15 cellular contexts compared by ENCODE assay signal in genomic region chr4:170691168-170691567, GRCh38.
DNase-seq lines count a peak whose midpoint lies in the region; ATAC-seq and TF ChIP-seq lines count a peak whose summit lies in the region.
"Had no signal": no experiment of that assay in that cellular context is flagged by ENCODE, and none has a peak within 500 bp of the region (broad histone marks: within the 10 kb centered on the region; RNA-seq: fewer than 3 reads in every experiment).

No MANE protein-coding gene starts in this region.

- DNase-seq in astrocyte of the hippocampus (ENCODE audit: low read depth, low spot score) (peak; percentile 7), fibroblast of pulmonary artery (ENCODE audit: low read depth) (peak; percentile 5), pons (ENCODE audit: low spot score) (no peak), NCI-H128 (lab: John Stamatoyannopoulos, UW; ENCODE audit: unreplicated experiment) (no peak), NCI-H1694 treated with DMSO at 0.1 percent for 48 hours (lab: John Stamatoyannopoulos, UW) (no peak), SHP77 treated with DMSO at 0.1 percent for 48 hours (lab: John Stamatoyannopoulos, UW) (no peak)
- DNase-seq: ACHN; CD4-positive, alpha-beta memory T cell; DMS153; DMS79; GF-D8; H9 had no signal

- peak; percentile 53 for ATAC-seq in SK-N-SH treated with all-trans-retinoic acid at 6 μM for 48 hours
- ATAC-seq: HepG2 had no signal

- no peak overlapping the region for H3K4me3 ChIP-seq in fibroblast of pulmonary artery (replicated peaks; ENCODE audit: low read depth, low read length)
- H3K4me3 ChIP-seq: BLaER1 had no signal

- TF ChIP-seq CTCF in fibroblast of pulmonary artery (IDR thresholded peaks at IDR 0.05; ENCODE audit: low read length, missing control alignments) = no peak

TF ChIP-seq in SK-N-SH treated with all-trans-retinoic acid at 6 μM for 48 hours, 23 proteins besides CTCF, POLR2A, EP300 and RAD21:
- TF ChIP-seq ZC3H10 (CRISPR knock-in tag; IDR thresholded peaks at IDR 0.05) = no peak
- TF ChIP-seq SNAI2 (CRISPR knock-in tag; IDR thresholded peaks at IDR 0.05) = no peak
- no peak for TF ChIP-seq PPARA (CRISPR knock-in tag; IDR thresholded peaks at IDR 0.05; ENCODE audit: borderline replicate concordance)
- TF ChIP-seq, protein P1, sequence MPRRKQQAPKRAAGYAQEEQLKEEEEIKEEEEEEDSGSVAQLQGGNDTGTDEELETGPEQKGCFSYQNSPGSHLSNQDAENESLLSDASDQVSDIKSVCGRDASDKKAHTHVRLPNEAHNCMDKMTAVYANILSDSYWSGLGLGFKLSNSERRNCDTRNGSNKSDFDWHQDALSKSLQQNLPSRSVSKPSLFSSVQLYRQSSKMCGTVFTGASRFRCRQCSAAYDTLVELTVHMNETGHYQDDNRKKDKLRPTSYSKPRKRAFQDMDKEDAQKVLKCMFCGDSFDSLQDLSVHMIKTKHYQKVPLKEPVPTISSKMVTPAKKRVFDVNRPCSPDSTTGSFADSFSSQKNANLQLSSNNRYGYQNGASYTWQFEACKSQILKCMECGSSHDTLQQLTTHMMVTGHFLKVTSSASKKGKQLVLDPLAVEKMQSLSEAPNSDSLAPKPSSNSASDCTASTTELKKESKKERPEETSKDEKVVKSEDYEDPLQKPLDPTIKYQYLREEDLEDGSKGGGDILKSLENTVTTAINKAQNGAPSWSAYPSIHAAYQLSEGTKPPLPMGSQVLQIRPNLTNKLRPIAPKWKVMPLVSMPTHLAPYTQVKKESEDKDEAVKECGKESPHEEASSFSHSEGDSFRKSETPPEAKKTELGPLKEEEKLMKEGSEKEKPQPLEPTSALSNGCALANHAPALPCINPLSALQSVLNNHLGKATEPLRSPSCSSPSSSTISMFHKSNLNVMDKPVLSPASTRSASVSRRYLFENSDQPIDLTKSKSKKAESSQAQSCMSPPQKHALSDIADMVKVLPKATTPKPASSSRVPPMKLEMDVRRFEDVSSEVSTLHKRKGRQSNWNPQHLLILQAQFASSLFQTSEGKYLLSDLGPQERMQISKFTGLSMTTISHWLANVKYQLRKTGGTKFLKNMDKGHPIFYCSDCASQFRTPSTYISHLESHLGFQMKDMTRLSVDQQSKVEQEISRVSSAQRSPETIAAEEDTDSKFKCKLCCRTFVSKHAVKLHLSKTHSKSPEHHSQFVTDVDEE (CRISPR knock-in tag; IDR thresholded peaks at IDR 0.05) = no peak
- no peak for TF ChIP-seq TCF4 (CRISPR knock-in tag; IDR thresholded peaks at IDR 0.05; ENCODE audit: borderline replicate concordance)
- TF ChIP-seq, protein P2, sequence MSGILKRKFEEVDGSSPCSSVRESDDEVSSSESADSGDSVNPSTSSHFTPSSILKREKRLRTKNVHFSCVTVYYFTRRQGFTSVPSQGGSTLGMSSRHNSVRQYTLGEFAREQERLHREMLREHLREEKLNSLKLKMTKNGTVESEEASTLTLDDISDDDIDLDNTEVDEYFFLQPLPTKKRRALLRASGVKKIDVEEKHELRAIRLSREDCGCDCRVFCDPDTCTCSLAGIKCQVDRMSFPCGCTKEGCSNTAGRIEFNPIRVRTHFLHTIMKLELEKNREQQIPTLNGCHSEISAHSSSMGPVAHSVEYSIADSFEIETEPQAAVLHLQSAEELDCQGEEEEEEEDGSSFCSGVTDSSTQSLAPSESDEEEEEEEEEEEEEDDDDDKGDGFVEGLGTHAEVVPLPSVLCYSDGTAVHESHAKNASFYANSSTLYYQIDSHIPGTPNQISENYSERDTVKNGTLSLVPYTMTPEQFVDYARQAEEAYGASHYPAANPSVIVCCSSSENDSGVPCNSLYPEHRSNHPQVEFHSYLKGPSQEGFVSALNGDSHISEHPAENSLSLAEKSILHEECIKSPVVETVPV (CRISPR knock-in tag; IDR thresholded peaks at IDR 0.05) = no peak
- no peak for TF ChIP-seq ZFP30 (CRISPR knock-in tag; IDR thresholded peaks at IDR 0.05)
- TF ChIP-seq, protein P3, sequence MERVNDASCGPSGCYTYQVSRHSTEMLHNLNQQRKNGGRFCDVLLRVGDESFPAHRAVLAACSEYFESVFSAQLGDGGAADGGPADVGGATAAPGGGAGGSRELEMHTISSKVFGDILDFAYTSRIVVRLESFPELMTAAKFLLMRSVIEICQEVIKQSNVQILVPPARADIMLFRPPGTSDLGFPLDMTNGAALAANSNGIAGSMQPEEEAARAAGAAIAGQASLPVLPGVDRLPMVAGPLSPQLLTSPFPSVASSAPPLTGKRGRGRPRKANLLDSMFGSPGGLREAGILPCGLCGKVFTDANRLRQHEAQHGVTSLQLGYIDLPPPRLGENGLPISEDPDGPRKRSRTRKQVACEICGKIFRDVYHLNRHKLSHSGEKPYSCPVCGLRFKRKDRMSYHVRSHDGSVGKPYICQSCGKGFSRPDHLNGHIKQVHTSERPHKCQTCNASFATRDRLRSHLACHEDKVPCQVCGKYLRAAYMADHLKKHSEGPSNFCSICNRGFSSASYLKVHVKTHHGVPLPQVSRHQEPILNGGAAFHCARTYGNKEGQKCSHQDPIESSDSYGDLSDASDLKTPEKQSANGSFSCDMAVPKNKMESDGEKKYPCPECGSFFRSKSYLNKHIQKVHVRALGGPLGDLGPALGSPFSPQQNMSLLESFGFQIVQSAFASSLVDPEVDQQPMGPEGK (CRISPR knock-in tag; IDR thresholded peaks at IDR 0.05; ENCODE audit: borderline replicate concordance) = no peak
- TF ChIP-seq BACH2 (CRISPR knock-in tag; IDR thresholded peaks at IDR 0.05; ENCODE audit: borderline replicate concordance) = no peak
- TF ChIP-seq ZNF8 (CRISPR knock-in tag; IDR thresholded peaks at IDR 0.05) = no peak
- TF ChIP-seq, protein P4, sequence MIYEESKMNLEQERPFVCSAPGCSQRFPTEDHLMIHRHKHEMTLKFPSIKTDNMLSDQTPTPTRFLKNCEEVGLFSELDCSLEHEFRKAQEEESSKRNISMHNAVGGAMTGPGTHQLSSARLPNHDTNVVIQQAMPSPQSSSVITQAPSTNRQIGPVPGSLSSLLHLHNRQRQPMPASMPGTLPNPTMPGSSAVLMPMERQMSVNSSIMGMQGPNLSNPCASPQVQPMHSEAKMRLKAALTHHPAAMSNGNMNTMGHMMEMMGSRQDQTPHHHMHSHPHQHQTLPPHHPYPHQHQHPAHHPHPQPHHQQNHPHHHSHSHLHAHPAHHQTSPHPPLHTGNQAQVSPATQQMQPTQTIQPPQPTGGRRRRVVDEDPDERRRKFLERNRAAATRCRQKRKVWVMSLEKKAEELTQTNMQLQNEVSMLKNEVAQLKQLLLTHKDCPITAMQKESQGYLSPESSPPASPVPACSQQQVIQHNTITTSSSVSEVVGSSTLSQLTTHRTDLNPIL (CRISPR knock-in tag; IDR thresholded peaks at IDR 0.05; ENCODE audit: low read depth) = no peak
- TF ChIP-seq RARB (CRISPR knock-in tag; IDR thresholded peaks at IDR 0.05) = no peak
- no peak for TF ChIP-seq ESRRG (CRISPR knock-in tag; IDR thresholded peaks at IDR 0.05)
- TF ChIP-seq ZNF70 (CRISPR knock-in tag; IDR thresholded peaks at IDR 0.05) = no peak
- no peak for TF ChIP-seq GLIS3 (CRISPR knock-in tag; IDR thresholded peaks at IDR 0.05)
- TF ChIP-seq POU6F1 (CRISPR knock-in tag; IDR thresholded peaks at IDR 0.05; ENCODE audit: borderline replicate concordance, low read depth) = no peak
- TF ChIP-seq ZNF565 (CRISPR knock-in tag; conservative IDR thresholded peaks at IDR 0.05; ENCODE audit: low read depth) = no peak
- no peak for TF ChIP-seq OSR1 (CRISPR knock-in tag; IDR thresholded peaks at IDR 0.05)

Comparison
In these comparisons a context has a peak if more than half of its experiments do, and no peak if none do; other contexts are left out.
1. DNase-seq: peak in astrocyte of the hippocampus (single experiment) and fibroblast of pulmonary artery (single experiment); none in pons (single experiment), NCI-H128 (single experiment), NCI-H1694 treated with DMSO at 0.1 percent for 48 hours (single experiment) and SHP77 treated with DMSO at 0.1 percent for 48 hours (single experiment).